In the genomic region with DNA sequence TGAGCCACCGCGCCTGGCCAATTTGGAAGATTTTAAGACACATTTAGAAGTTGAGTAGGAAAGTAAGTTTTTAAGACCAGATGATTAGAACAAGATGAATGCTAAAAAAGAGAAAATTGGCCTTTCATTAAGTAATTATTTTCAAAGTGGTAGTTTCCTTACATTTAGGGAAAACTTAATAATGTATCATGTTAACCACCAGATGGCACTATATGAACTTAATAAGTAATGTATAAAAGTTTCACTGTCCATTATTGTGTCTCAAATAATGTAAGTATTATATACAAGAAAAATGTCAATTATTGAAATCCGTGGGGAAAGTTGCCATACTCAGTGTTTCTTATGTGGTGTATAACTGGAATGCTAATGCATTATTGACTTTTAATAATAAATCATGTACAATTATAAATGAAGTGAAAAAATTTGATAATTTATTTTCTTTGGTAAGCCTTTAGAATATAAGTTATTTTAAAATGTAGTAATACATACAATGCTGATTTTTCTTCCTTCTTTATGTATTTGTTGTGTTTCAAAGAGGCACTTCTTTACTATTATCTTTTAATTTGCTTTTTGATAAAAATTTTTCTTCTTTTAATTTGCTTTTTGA, we compare ENCODE assay signal across 8 cellular contexts. TPM values are rescaled to one million over a fixed set of nuclear protein-coding genes. Genes with fewer than 3 reads are reported as not detected.
DNase-seq lines count a peak whose midpoint lies in the region; FAIRE-seq and TF ChIP-seq lines count a peak whose summit lies in the region.

No MANE protein-coding gene starts in this region.

- H3K36me3 ChIP-seq in H7 (replicated peaks; ENCODE audit: control insufficient read depth, insufficient read depth, low read length) (peaks cover 4% of the 10 kb centered on the region), small intestine (ENCODE audit: control insufficient read depth in 2 of 2, insufficient read depth in 2 of 2, low read length in 2 of 2) (peaks cover 2 to 3% of the 10 kb centered on the region in 2 donors)

- FAIRE-seq in small intestine (lab: Jason Lieb, UNC), result peak; percentile 47

- 69 to 72% (median 71%) methylated on average over 3 of the region's 3 CpGs for WGBS in small intestine, 3 donors

- H3K4me1 ChIP-seq in small intestine (ENCODE audit: control insufficient read depth in 2 of 2, insufficient read depth in 1 of 2, low read depth in 1 of 2, low read length in 1 of 2), result no peaks in the 10 kb centered on the region

- no peaks in the 10 kb centered on the region for H3K9me3 ChIP-seq in small intestine (ENCODE audit: control insufficient read depth, low read depth)

- H3K27me3 ChIP-seq in H7 (ENCODE audit: control insufficient read depth, insufficient read depth, low read length) (no peaks in the 10 kb centered on the region), small intestine (ENCODE audit: control insufficient read depth in 2 of 2, insufficient read depth in 2 of 2, low read length in 2 of 2) (no peaks in the 10 kb centered on the region)

- TF ChIP-seq CTCF in AG10803 (conservative IDR thresholded peaks at IDR 0.05; ENCODE audit: low read length), result peak; percentile 48
- peak; percentile 10 for TF ChIP-seq CTCF in fibroblast of villous mesenchyme (IDR thresholded peaks at IDR 0.05; ENCODE audit: insufficient read depth, low read depth, low read length)

- H3K27ac ChIP-seq in small intestine (ENCODE audit: low read depth in 1 of 2, low read length in 1 of 2), result no peak overlapping the region

- no peak overlapping the region for H3K4me3 ChIP-seq in AG10803 (ENCODE audit: low read length)
- H3K4me3 ChIP-seq in H7 (ENCODE audit: insufficient read depth, low read depth, low read length), result no peak overlapping the region
- H3K4me3 ChIP-seq in fibroblast of villous mesenchyme (ENCODE audit: low read depth, low read length), result no peak overlapping the region
- H3K4me3 ChIP-seq in small intestine (ENCODE audit: low read depth in 1 of 2, low read length in 2 of 2), result no peak overlapping the region

- DNase-seq in AG10803 (ENCODE audit: low read depth) (peak; percentile 63), H7 (peak; percentile 2), RPMI7951 (ENCODE audit: low read depth) (peak; percentile 44), fibroblast of villous mesenchyme (ENCODE audit: low read depth) (peak; percentile 61), small intestine (peak; percentile 23), anterior cingulate cortex (lab: John Stamatoyannopoulos, UW) (no peak), hypothalamus (lab: John Stamatoyannopoulos, UW) (no peak)
- DNase-seq in activated naive CD4-positive, alpha-beta T cell treated with anti-CD3 and anti-CD28 coated beads, Interleukin-2, amount 50 U/mL, for 16 hours, result no peak

RNA-seq across cellular contexts. Expression of a gene that starts 29.2 kb away (rescaled TPM):
- 9.0 and 17.0 TPM in 2 replicates for total RNA-seq in H7 (2014; rRNA removed; shearing (Covaris generic))
- total RNA-seq in RPMI7951 (2014; rRNA removed; shearing (Covaris generic)), result 16.1 and 17.5 TPM in 2 replicates
- total RNA-seq in fibroblast of villous mesenchyme, result 44.8 and 67.4 TPM in 2 replicates
- 10 to 100 TPM in 1 of 3 donors, 1 to 10 TPM in 2; 9.5 to 10.5 (median 9.6) TPM for polyA plus RNA-seq in small intestine

Comparison
In these comparisons a context has a peak if more than half of its experiments do, and no peak if none do; other contexts are left out.
1. DNase-seq: peak in AG10803 (single experiment), H7 (single experiment), RPMI7951 (single experiment), fibroblast of villous mesenchyme (single experiment) and small intestine (single experiment); none in anterior cingulate cortex (0 of 58), hypothalamus (0 of 51) and activated naive CD4-positive, alpha-beta T cell treated with anti-CD3 and anti-CD28 coated beads, Interleukin-2, amount 50 U/mL, for 16 hours (single experiment).